ENCODE assay signal across 23 cellular contexts in the genomic region with DNA sequence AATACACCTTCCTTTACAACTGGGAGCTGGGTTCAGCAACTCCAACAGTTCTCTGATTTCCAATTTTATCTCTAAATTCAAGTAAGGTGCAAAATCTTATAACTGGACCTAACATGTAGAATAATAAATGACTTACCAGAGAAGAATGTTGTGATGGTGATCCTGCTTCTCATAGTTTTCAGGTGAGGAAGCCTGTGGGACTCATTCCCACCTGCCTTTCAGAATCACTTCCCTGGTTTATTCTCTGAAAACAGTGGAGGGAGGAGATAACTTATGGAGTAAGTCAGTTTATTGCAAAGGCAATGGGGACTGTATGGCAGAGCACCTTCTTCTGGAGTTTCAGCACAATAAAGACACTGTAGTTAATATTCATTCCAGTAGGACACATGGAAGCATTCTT.
DNase-seq lines count a peak whose midpoint lies in the region; TF ChIP-seq lines count a peak whose summit lies in the region.
"Had no signal": no experiment of that assay in that cellular context is flagged by ENCODE, and none has a peak within 500 bp of the region (broad histone marks: within the 10 kb centered on the region; RNA-seq: fewer than 3 reads in every experiment).

No MANE protein-coding gene starts in this region.

- CTCF ChIA-PET in RWPE1 (lab: Yijun Ruan, JAX): no interaction called here

- H3K4me3 ChIP-seq in trophoblast cell (ENCODE audit: low read depth, low read length): no peak overlapping the region
- H3K4me3 ChIP-seq: A549, BLaER1, GM12878, GM23248 had no signal

- H3K36me3 ChIP-seq in trophoblast cell (ENCODE audit: control insufficient read depth in 1 of 2, insufficient read depth in 2 of 2, low read length in 2 of 2): no peaks in the 10 kb centered on the region
- H3K36me3 ChIP-seq: BLaER1 had no signal

- no peaks in the 10 kb centered on the region for H3K79me2 ChIP-seq in trophoblast cell (ENCODE audit: control insufficient read depth, insufficient read depth, low read length, poor library complexity)

- H3K27me3 ChIP-seq in trophoblast cell (ENCODE audit: insufficient read depth, low read length): no peaks in the 10 kb centered on the region
- H3K27me3 ChIP-seq: BLaER1 had no signal

- H3K18ac ChIP-seq in trophoblast cell (ENCODE audit: low read length): no peak overlapping the region

- DNase-seq in RWPE1 (ENCODE audit: low spot score): peak; percentile 15
- DNase-seq in epithelial cell of prostate (ENCODE audit: low read depth, low spot score): peak; percentile 14
- DNase-seq in kidney glomerular epithelial cell (lab: John Stamatoyannopoulos, UW): peak; percentile 4
- DNase-seq in trophoblast cell: peak; percentile 16 to 65
- no peak for DNase-seq in AML-193 (lab: John Stamatoyannopoulos, UW)
- no peak for DNase-seq in EL
- DNase-seq in AG08396 (ENCODE audit: low spot score): no peak
- no peak for DNase-seq in effector CD4-positive, alpha-beta T cell
- DNase-seq: 8988T; ACHN; Caco-2; CD4-positive, CD25-positive, alpha-beta regulatory T cell; CD8-positive, alpha-beta T cell; DMS153; DND-41; GDM1; GM23248; H7; HCEC 1CT had no signal

- no peak overlapping the region for H4K8ac ChIP-seq in trophoblast cell (ENCODE audit: low read depth, low read length)

- no peak for TF ChIP-seq CTCF in RWPE1 (conservative IDR thresholded peaks at IDR 0.05; ENCODE audit: low read depth)

- no peak overlapping the region for H2AK5ac ChIP-seq in trophoblast cell (ENCODE audit: low read length)

- no peak overlapping the region for H3K27ac ChIP-seq in RWPE1
- peak overlapping the region; percentile 60 for H3K27ac ChIP-seq in epithelial cell of prostate
- H3K27ac ChIP-seq in trophoblast cell (ENCODE audit: low read depth, low read length): no peak overlapping the region
- H3K27ac ChIP-seq: A549, BLaER1, C4-2B, GM23248 had no signal

- no peak overlapping the region for H2BK120ac ChIP-seq in trophoblast cell (ENCODE audit: insufficient read depth, low read length, poor library complexity)

- POLR2A ChIA-PET in RWPE1 (lab: Yijun Ruan, JAX; ENCODE audit: low non-redundant PET): no interaction called here

- no peak overlapping the region for H3K14ac ChIP-seq in trophoblast cell (ENCODE audit: low read length)

- H4K91ac ChIP-seq in trophoblast cell (ENCODE audit: low read depth, low read length): no peak overlapping the region

- H3K23ac ChIP-seq in trophoblast cell (ENCODE audit: low read length): no peak overlapping the region

- no peaks in the 10 kb centered on the region for H3K9me3 ChIP-seq in trophoblast cell (ENCODE audit: insufficient read depth, low read depth, low read length)
- H3K9me3 ChIP-seq: A549, BLaER1, Caco-2 had no signal

- H2BK12ac ChIP-seq in trophoblast cell (ENCODE audit: low read length): no peak overlapping the region

- H3K4ac ChIP-seq in trophoblast cell (ENCODE audit: low read depth, low read length): no peak overlapping the region

- H2BK5ac ChIP-seq in trophoblast cell (ENCODE audit: low read depth, low read length, poor library complexity): no peak overlapping the region

- H4K12ac ChIP-seq in trophoblast cell (ENCODE audit: low read depth, low read length): no peak overlapping the region

- no peak overlapping the region for H3K4me2 ChIP-seq in trophoblast cell (ENCODE audit: low read length)
- H3K4me2 ChIP-seq: A549, BLaER1 had no signal

- H3K9ac ChIP-seq in trophoblast cell (ENCODE audit: low read length): no peak overlapping the region
- H3K9ac ChIP-seq: BLaER1, GM23248 had no signal

- H2AFZ ChIP-seq in trophoblast cell (ENCODE audit: insufficient read depth, low read length, poor library complexity): no peak overlapping the region
- H2AFZ ChIP-seq: GM23248 had no signal

- H3K4me1 ChIP-seq in trophoblast cell (ENCODE audit: control insufficient read depth in 1 of 2, insufficient read depth in 2 of 2, low read length in 2 of 2): no peaks in the 10 kb centered on the region
- H3K4me1 ChIP-seq: A549, BLaER1, Caco-2 had no signal

- no peaks in the 10 kb centered on the region for H3K79me1 ChIP-seq in trophoblast cell (ENCODE audit: low read length)

Comparison
In these comparisons a context has a peak if more than half of its experiments do, and no peak if none do; other contexts are left out.
1. DNase-seq: peak in RWPE1 (single experiment), epithelial cell of prostate (single experiment), kidney glomerular epithelial cell (single experiment) and trophoblast cell (2 of 2); none in AML-193 (0 of 2), EL (single experiment), AG08396 (single experiment) and effector CD4-positive, alpha-beta T cell (single experiment).